In the genomic region with DNA sequence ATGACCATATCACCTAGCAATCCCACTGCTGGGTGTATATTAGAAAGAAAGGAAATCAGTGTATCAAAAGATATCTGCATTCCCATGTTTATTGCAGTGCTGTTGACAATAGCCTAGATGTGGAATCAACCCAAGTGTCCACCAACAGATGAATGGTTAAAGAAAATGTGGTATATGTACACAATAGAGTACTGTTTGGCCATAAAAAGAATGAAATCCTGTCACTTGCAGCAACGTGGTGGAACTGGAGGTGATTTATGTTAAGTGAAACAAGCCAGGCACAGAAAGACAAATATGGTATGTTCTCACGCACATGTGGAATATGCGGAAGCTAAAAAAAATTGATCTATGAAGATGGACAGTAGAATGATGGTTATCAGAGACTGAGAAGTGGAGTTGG, we compare ENCODE assay signal across 23 cellular contexts.
"Had no signal": no experiment of that assay in that cellular context is flagged by ENCODE, and none has a peak within 500 bp of the region (broad histone marks: within the 10 kb centered on the region; RNA-seq: fewer than 3 reads in every experiment).

No MANE protein-coding gene starts in this region.

- H3K4me3 ChIP-seq: dorsolateral prefrontal cortex, heart left ventricle, psoas muscle, right lobe of liver, suprapubic skin, thyroid gland, upper lobe of right lung had no signal

- H3K4me1 ChIP-seq: parathyroid adenoma, psoas muscle, right lobe of liver, suprapubic skin, upper lobe of right lung had no signal

- H3K9ac ChIP-seq: parathyroid adenoma had no signal

- H3K36me3 ChIP-seq: heart left ventricle, right lobe of liver, suprapubic skin, thyroid gland, upper lobe of right lung had no signal

- H3K27ac ChIP-seq: heart left ventricle, parathyroid adenoma, psoas muscle, right lobe of liver, suprapubic skin, upper lobe of right lung had no signal

- H3K27me3 ChIP-seq: dorsolateral prefrontal cortex, right lobe of liver, thyroid gland had no signal

- H3K4me1 Mint-ChIP-seq: stimulated activated effector memory CD8-positive, alpha-beta T cell treated with anti-CD3 and anti-CD28 coated beads, Interleukin-12 subunit alpha, Interleukin-12 subunit beta, amount 100 ng/mL, for 72 hours had no signal

- H3K36me3 Mint-ChIP-seq: memory B cell; mesothelial cell of epicardium; natural killer cell treated with Interleukin-12 subunit alpha and Interleukin-12 subunit beta and Interleukin-15 and Interleukin-18, amount 100 ng/mL, for 72 hours; stimulated activated effector memory CD8-positive, alpha-beta T cell treated with anti-CD3 and anti-CD28 coated beads, Interleukin-12 subunit alpha, Interleukin-12 subunit beta, amount 100 ng/mL, for 72 hours had no signal

- H3K4me3 Mint-ChIP-seq: memory B cell; mesothelial cell of epicardium; natural killer cell treated with Interleukin-12 subunit alpha and Interleukin-12 subunit beta and Interleukin-15 and Interleukin-18, amount 100 ng/mL, for 72 hours; stimulated activated effector memory CD8-positive, alpha-beta T cell treated with anti-CD3 and anti-CD28 coated beads, Interleukin-12 subunit alpha, Interleukin-12 subunit beta, amount 100 ng/mL, for 72 hours had no signal

- FAIRE-seq: endometrium, frontal cortex had no signal

- DNase-seq: cortex of kidney; dorsolateral prefrontal cortex; effector CD8-positive, alpha-beta T cell; heart left ventricle; hippocampal formation; occipital lobe; psoas muscle; retina; right lobe of liver; stimulated activated CD4-positive, alpha-beta T cell treated with anti-CD3 and anti-CD28 coated beads, Interleukin-4, amount 100 ng/mL, for 1 hour; stimulated activated CD8-positive, alpha-beta memory T cell treated with anti-CD3 and anti-CD28 coated beads, Interleukin-4, amount 100 ng/mL, for 48 hours; stimulated activated naive CD8-positive, alpha-beta T cell treated with anti-CD3 and anti-CD28 coated beads, Interleukin-15, Interleukin-2, amounts not matched to agents 100 U/mL and 50 U/mL, for 24 hours; thyroid gland; upper lobe of right lung had no signal

- H3K9me3 ChIP-seq: heart left ventricle, psoas muscle, right lobe of liver, suprapubic skin, thyroid gland, upper lobe of right lung had no signal

- H3K27ac Mint-ChIP-seq: memory B cell; mesothelial cell of epicardium; natural killer cell treated with Interleukin-12 subunit alpha and Interleukin-12 subunit beta and Interleukin-15 and Interleukin-18, amount 100 ng/mL, for 72 hours; stimulated activated effector memory CD8-positive, alpha-beta T cell treated with anti-CD3 and anti-CD28 coated beads, Interleukin-12 subunit alpha, Interleukin-12 subunit beta, amount 100 ng/mL, for 72 hours had no signal

- ATAC-seq: esophagus mucosa; heart left ventricle; natural killer cell treated with Interleukin-12 subunit alpha and Interleukin-12 subunit beta and Interleukin-15 and Interleukin-18, amount 100 ng/mL, for 72 hours; psoas muscle; right lobe of liver; stimulated activated effector memory CD8-positive, alpha-beta T cell treated with anti-CD3 and anti-CD28 coated beads, Interleukin-12 subunit alpha, Interleukin-12 subunit beta, amount 100 ng/mL, for 72 hours; stimulated activated naive CD8-positive, alpha-beta T cell treated with anti-CD3 and anti-CD28 coated beads, Interleukin-15, Interleukin-2, amounts not matched to agents 100 U/mL and 50 U/mL, for 24 hours; upper lobe of right lung had no signal
